1 cellular context compared by ENCODE assay signal in the genomic region with DNA sequence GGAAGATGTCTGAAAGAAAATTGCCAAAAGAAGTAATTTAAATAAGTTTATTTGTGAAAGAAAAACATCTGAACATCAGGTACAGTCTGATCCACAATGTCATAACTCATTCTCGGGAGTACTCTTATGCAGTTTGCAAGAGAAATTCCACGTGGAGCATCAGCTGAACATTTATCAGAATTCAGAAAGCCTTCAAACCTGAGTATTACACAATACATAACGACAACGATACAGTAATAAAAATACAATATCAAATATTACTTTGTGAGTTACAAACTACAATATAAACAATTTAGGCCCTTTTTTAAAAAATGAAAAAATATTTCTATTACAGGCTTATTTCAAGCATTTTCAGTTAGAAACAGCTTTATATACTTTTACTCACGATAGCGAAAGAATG.
A peak's percentile ranks its signal among the peaks of the same experiment; 100 is the strongest.
TF ChIP-seq lines count a peak whose summit lies in the region.

No MANE protein-coding gene starts in this region.

TF ChIP-seq in K562, 482 proteins besides CTCF, POLR2A, EP300 and RAD21 (continued from another document):
- no peak for TF ChIP-seq SMARCB1 (IDR thresholded peaks at IDR 0.05; ENCODE audit: insufficient read length, low read depth)
- TF ChIP-seq, protein P1, sequence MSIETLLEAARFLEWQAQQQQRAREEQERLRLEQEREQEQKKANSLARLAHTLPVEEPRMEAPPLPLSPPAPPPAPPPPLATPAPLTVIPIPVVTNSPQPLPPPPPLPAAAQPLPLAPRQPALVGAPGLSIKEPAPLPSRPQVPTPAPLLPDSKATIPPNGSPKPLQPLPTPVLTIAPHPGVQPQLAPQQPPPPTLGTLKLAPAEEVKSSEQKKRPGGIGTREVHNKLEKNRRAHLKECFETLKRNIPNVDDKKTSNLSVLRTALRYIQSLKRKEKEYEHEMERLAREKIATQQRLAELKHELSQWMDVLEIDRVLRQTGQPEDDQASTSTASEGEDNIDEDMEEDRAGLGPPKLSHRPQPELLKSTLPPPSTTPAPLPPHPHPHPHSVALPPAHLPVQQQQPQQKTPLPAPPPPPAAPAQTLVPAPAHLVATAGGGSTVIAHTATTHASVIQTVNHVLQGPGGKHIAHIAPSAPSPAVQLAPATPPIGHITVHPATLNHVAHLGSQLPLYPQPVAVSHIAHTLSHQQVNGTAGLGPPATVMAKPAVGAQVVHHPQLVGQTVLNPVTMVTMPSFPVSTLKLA (conservative IDR thresholded peaks at IDR 0.05): 0 out of 4 replicates have a peak, but pooled peaks of 1 of the 2 experiments have one; percentile 17
